In genomic region chrX:46398874-46399273, GRCh38 we compare ENCODE assay signal across 29 cellular contexts.
"Had no signal": no experiment of that assay in that cellular context is flagged by ENCODE, and none has a peak within 500 bp of the region (broad histone marks: within the 10 kb centered on the region; RNA-seq: fewer than 3 reads in every experiment).

No MANE protein-coding gene starts in this region.

- H3K4me1 ChIP-seq: neural progenitor cell, parathyroid adenoma, psoas muscle, right lobe of liver, sigmoid colon, spleen, suprapubic skin, testis, tibial artery, transverse colon, upper lobe of right lung, uterus had no signal

- H3K9ac ChIP-seq: neural progenitor cell, parathyroid adenoma had no signal

- H2AFZ ChIP-seq: neural progenitor cell, parathyroid adenoma had no signal

- H3K4me3 ChIP-seq: neural progenitor cell, ovary, psoas muscle, right lobe of liver, sigmoid colon, skin epidermis, smooth muscle cell, spleen, suprapubic skin, testis, tibial artery, transverse colon, upper lobe of right lung, uterus had no signal

- H3K27me3 ChIP-seq: neural progenitor cell, ovary, right lobe of liver, sigmoid colon, suprapubic skin, testis, tibial artery, transverse colon, upper lobe of right lung, uterus had no signal

- H3K9me3 ChIP-seq: ovary, psoas muscle, right lobe of liver, sigmoid colon, suprapubic skin, testis, tibial artery, transverse colon, upper lobe of right lung, uterus had no signal

- H3K4me2 ChIP-seq: neural progenitor cell, smooth muscle cell had no signal

- DNase-seq: natural killer cell; occipital lobe; ovary; posterior cingulate gyrus; psoas muscle; right cardiac atrium; right lobe of liver; sigmoid colon; spleen; stimulated activated CD4-positive, alpha-beta T cell treated with anti-CD3 and anti-CD28 coated beads, Interleukin-12 subunit alpha, Interleukin-12 subunit beta, amount 100 ng/mL, for 4 hours; stimulated activated CD4-positive, alpha-beta T cell treated with anti-CD3 and anti-CD28 coated beads, Interleukin-1b, Interleukin-23, amount 100 ng/mL, for 48 hours; stimulated activated CD4-positive, alpha-beta T cell treated with anti-CD3 and anti-CD28 coated beads, Interleukin-4, amount 100 ng/mL, for 1 hour; stimulated activated CD4-positive, alpha-beta T cell treated with anti-CD3 and anti-CD28 coated beads, Interleukin-4, amount 100 ng/mL, for 4 hours; stimulated activated CD8-positive, alpha-beta memory T cell treated with anti-CD3 and anti-CD28 coated beads, Interleukin-4, amount 100 ng/mL, for 48 hours; stimulated activated naive CD4-positive, alpha-beta T cell; stimulated activated naive CD8-positive, alpha-beta T cell treated with anti-CD3 and anti-CD28 coated beads, Interleukin-15, amount 100 ng/mL, for 72 hours; stimulated activated naive CD8-positive, alpha-beta T cell treated with anti-CD3 and anti-CD28 coated beads, Interleukin-15, Interleukin-2, amounts not matched to agents 100 U/mL and 50 U/mL, for 24 hours; substantia nigra; testis; tibial artery; transverse colon; upper lobe of right lung; uterus had no signal

- H3K27ac ChIP-seq: neural progenitor cell, ovary, parathyroid adenoma, psoas muscle, right lobe of liver, sigmoid colon, skin epidermis, spleen, suprapubic skin, testis, tibial artery, transverse colon, upper lobe of right lung, uterus had no signal

- H3K79me2 ChIP-seq: parathyroid adenoma had no signal

- H3K36me3 ChIP-seq: neural progenitor cell, ovary, right lobe of liver, sigmoid colon, spleen, suprapubic skin, tibial artery, transverse colon, upper lobe of right lung, uterus had no signal

- ATAC-seq: natural killer cell; psoas muscle; right cardiac atrium; stimulated activated memory B cell treated with anti-CD40 and anti-IgM and Interleukin-4, amounts not matched to agents 10 μg/mL and 1 μg/mL and 100 μg/mL, for 72 hours; stimulated activated naive CD8-positive, alpha-beta T cell treated with anti-CD3 and anti-CD28 coated beads, Interleukin-15, amount 100 ng/mL, for 72 hours; stimulated activated naive CD8-positive, alpha-beta T cell treated with anti-CD3 and anti-CD28 coated beads, Interleukin-15, Interleukin-2, amounts not matched to agents 100 U/mL and 50 U/mL, for 24 hours; upper lobe of right lung had no signal
